In the genomic region with DNA sequence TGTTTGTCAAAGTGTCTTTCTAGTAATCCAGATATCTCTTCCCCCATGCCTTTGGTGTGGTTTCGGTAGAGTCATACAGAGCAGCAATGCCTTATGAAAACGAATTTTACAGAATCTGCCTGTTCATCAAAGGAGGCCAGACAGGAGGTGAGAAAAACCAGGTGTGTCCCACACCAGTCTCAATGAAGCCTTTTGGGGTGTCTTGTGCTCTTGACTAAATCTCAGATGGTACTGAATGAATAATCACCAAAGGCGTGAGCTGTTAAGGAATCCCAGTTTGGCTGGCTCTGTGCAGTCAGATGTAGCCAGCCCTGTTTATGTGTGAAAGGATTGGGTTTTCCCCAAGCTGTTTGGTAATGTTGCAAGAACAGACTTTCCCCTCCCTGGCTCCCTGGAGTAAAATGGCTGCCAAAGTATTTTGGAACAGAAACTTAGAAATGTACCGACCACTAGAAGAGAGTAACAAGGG, we compare ENCODE assay signal across 10 cellular contexts.
DNase-seq lines count a peak whose midpoint lies in the region; ATAC-seq and TF ChIP-seq lines count a peak whose summit lies in the region.
"Had no signal": no experiment of that assay in that cellular context is flagged by ENCODE, and none has a peak within 500 bp of the region (broad histone marks: within the 10 kb centered on the region; RNA-seq: fewer than 3 reads in every experiment).

No MANE protein-coding gene starts in this region.

- H3K4me1 Mint-ChIP-seq in activated CD4-positive, alpha-beta T cell treated with anti-CD3 and anti-CD28 coated beads for 36 hours, result peaks cover 26% of the 10 kb centered on the region

- H3K9me3 Mint-ChIP-seq in activated CD4-positive, alpha-beta T cell treated with anti-CD3 and anti-CD28 coated beads for 36 hours (ENCODE audit: low read depth), result no peaks in the 10 kb centered on the region

- H3K27ac Mint-ChIP-seq in activated CD4-positive, alpha-beta T cell treated with anti-CD3 and anti-CD28 coated beads for 36 hours, result no peak overlapping the region

- no CpG with 5 or more reads among the region's 4 CpGs for WGBS in neuronal stem cell (ENCODE audit: extremely low coverage in 2 of 2, insufficient read length in 2 of 2, insufficient replicate concordance in 1 of 2), 2 donors

- H3K27ac ChIP-seq in WERI-Rb-1 (no peak overlapping the region), neuronal stem cell (replicated peaks; ENCODE audit: low read length) (no peak overlapping the region)
- H3K27ac ChIP-seq: HL-60, uterus had no signal

- no peak overlapping the region for H3K23ac ChIP-seq in neuronal stem cell (ENCODE audit: low read depth, low read length, poor library complexity)

- no peak overlapping the region for H3K4me3 ChIP-seq in GM12865 (ENCODE audit: low read depth, low read length)
- H3K4me3 ChIP-seq in fibroblast of pulmonary artery (replicated peaks; ENCODE audit: low read depth, low read length), result no peak overlapping the region
- H3K4me3 ChIP-seq in WERI-Rb-1 (ENCODE audit: low read depth, low read length), result no peak overlapping the region
- no peak overlapping the region for H3K4me3 ChIP-seq in neuronal stem cell (ENCODE audit: low read length in 2 of 2)
- H3K4me3 ChIP-seq: uterus had no signal

- no peak overlapping the region for H2BK5ac ChIP-seq in neuronal stem cell (ENCODE audit: low read length)

- no peaks in the 10 kb centered on the region for H3K36me3 Mint-ChIP-seq in activated CD4-positive, alpha-beta T cell treated with anti-CD3 and anti-CD28 coated beads for 36 hours (ENCODE audit: low read depth)

- no peak overlapping the region for H3K4me3 Mint-ChIP-seq in activated CD4-positive, alpha-beta T cell treated with anti-CD3 and anti-CD28 coated beads for 36 hours

- no peak overlapping the region for H3K4ac ChIP-seq in neuronal stem cell (ENCODE audit: low read length)

- intact Hi-C loops in activated CD4-positive, alpha-beta T cell treated with anti-CD3 and anti-CD28 coated beads for 36 hours (cut with DNase I, micrococcal nuclease), result loop anchor here (1.0 to 5.0 kb wide), 11 partner anchors 17 to 319 kb away; no protein-coding TSS in a partner anchor

- no peak overlapping the region for H3K18ac ChIP-seq in neuronal stem cell (ENCODE audit: low read length)

- TF ChIP-seq CTCF in GM12865 (IDR thresholded peaks at IDR 0.05; ENCODE audit: insufficient read depth, low read depth, low read length, missing control alignments) (no peak), fibroblast of pulmonary artery (IDR thresholded peaks at IDR 0.05; ENCODE audit: low read length, missing control alignments) (no peak), WERI-Rb-1 (IDR thresholded peaks at IDR 0.05; ENCODE audit: low read depth, low read length) (no peak)

- no peak overlapping the region for H3K4me2 ChIP-seq in neuronal stem cell (ENCODE audit: insufficient read depth, low read length, poor library complexity, severe bottlenecking)

- CTCF ChIA-PET in activated CD4-positive, alpha-beta T cell treated with anti-CD3 and anti-CD28 coated beads for 36 hours (lab: Charles Lee), result interaction anchor here (0.5 to 2.5 kb wide), 13 partner anchors 22 to 1651 kb away, joined by 3 to 8 read pairs (median 3); no protein-coding TSS in a partner anchor

- no peak overlapping the region for H2AFZ ChIP-seq in neuronal stem cell (ENCODE audit: low read length)

- H3K79me1 ChIP-seq in neuronal stem cell (ENCODE audit: low read depth, low read length), result no peaks in the 10 kb centered on the region

- H3K9me3 ChIP-seq in WERI-Rb-1 (ENCODE audit: severe bottlenecking) (no peaks in the 10 kb centered on the region), neuronal stem cell (replicated peaks in 1 of 2; ENCODE audit: control insufficient read depth in 2 of 2, insufficient read depth in 1 of 2, low read depth in 1 of 2, low read length in 2 of 2) (no peaks in the 10 kb centered on the region)
- H3K9me3 ChIP-seq: uterus had no signal

- no peak overlapping the region for H3K14ac ChIP-seq in neuronal stem cell (ENCODE audit: low read length)

- POLR2A ChIA-PET in activated CD4-positive, alpha-beta T cell treated with anti-CD3 and anti-CD28 coated beads for 36 hours (lab: Charles Lee), result interaction anchor here (0.6 to 1.1 kb wide), 3 partner anchors 25 to 278 kb away, joined by 3 read pairs; a partner anchor contains a TSS

- H3K36me3 ChIP-seq in WERI-Rb-1 (no peaks in the 10 kb centered on the region), neuronal stem cell (replicated peaks in 1 of 2; ENCODE audit: control insufficient read depth in 2 of 2, insufficient read depth in 2 of 2, low read length in 2 of 2) (no peaks in the 10 kb centered on the region)
- H3K36me3 ChIP-seq: uterus had no signal

- no peaks in the 10 kb centered on the region for H3K4me1 ChIP-seq in neuronal stem cell (ENCODE audit: control insufficient read depth in 2 of 2, insufficient read depth in 1 of 2, low read depth in 1 of 2, low read length in 2 of 2)
- H3K4me1 ChIP-seq: uterus had no signal

- H2AK5ac ChIP-seq in neuronal stem cell (ENCODE audit: low read depth, low read length), result no peak overlapping the region

- no peak overlapping the region for H2BK120ac ChIP-seq in neuronal stem cell (ENCODE audit: low read depth, low read length)

- H4K8ac ChIP-seq in neuronal stem cell (ENCODE audit: low read depth, low read length), result no peak overlapping the region

- no peak overlapping the region for H2BK15ac ChIP-seq in neuronal stem cell (ENCODE audit: low read length)

- H3K27me3 ChIP-seq in WERI-Rb-1 (ENCODE audit: insufficient read depth, low read depth, severe bottlenecking), result no peaks in the 10 kb centered on the region
- H3K27me3 ChIP-seq in neuronal stem cell (ENCODE audit: control insufficient read depth in 3 of 3, insufficient read depth in 3 of 3, low read depth in 1 of 3, low read length in 3 of 3), result no peaks in the 10 kb centered on the region
- H3K27me3 ChIP-seq: uterus had no signal

- H3K9ac ChIP-seq in neuronal stem cell (ENCODE audit: low read depth, low read length, poor library complexity), result no peak overlapping the region

- H2BK12ac ChIP-seq in neuronal stem cell (ENCODE audit: low read length), result no peak overlapping the region

- peak; percentile 84 for ATAC-seq in HG02588 (IDR thresholded peaks at IDR 0.05; ENCODE audit: unreplicated experiment)
- ATAC-seq in activated CD4-positive, alpha-beta T cell treated with anti-CD3 and anti-CD28 coated beads for 36 hours, result peak; percentile 99

- no peak overlapping the region for H4K91ac ChIP-seq in neuronal stem cell (ENCODE audit: low read depth, low read length, poor library complexity)

- H3K27me3 Mint-ChIP-seq in activated CD4-positive, alpha-beta T cell treated with anti-CD3 and anti-CD28 coated beads for 36 hours, result peaks cover 61% of the 10 kb centered on the region

- DNase-seq in GM12865 (ENCODE audit: low read depth) (peak; percentile 86), fibroblast of pulmonary artery (ENCODE audit: low read depth) (peak; percentile 94), D341Med (ENCODE audit: low spot score) (no peak), WERI-Rb-1 (no peak), neuronal stem cell (ENCODE audit: low spot score) (no peak)
- peak; percentile 75 for DNase-seq in activated CD4-positive, alpha-beta T cell treated with anti-CD3 and anti-CD28 coated beads for 36 hours
- peak; percentile 16 to 36 for DNase-seq in stimulated activated CD4-positive, alpha-beta T cell treated with anti-CD3 and anti-CD28 coated beads, Interleukin-4, amount 100 ng/mL, for 4 hours

Comparison
In these comparisons a context has a peak if more than half of its experiments do, and no peak if none do; other contexts are left out.
1. DNase-seq: peak in GM12865 (single experiment), activated CD4-positive, alpha-beta T cell treated with anti-CD3 and anti-CD28 coated beads for 36 hours (single experiment), fibroblast of pulmonary artery (single experiment) and stimulated activated CD4-positive, alpha-beta T cell treated with anti-CD3 and anti-CD28 coated beads, Interleukin-4, amount 100 ng/mL, for 4 hours (2 of 2); none in D341Med (single experiment), WERI-Rb-1 (single experiment) and neuronal stem cell (single experiment).